Comparison of ENCODE assay signal across 8 cellular contexts in the genomic region with DNA sequence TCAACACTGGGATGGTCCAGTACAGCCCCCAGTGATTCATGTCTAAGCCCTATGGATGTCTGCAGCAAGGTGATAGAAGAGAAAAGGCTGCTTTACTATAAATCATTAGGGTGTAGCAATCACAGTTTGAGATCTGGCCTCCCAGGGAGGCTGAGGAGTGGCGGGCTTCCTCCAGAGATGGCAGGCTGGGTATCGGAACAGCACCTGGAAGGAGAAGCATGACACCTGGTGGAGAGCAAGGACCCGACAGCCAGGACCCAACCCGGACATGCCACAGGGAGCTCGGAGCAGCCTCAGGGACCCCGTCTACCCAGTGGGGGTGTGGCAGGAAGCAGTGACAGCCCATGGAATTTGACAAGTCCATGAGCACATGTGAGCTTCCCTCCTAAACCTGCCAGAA.
A peak's percentile ranks its signal among the peaks of the same experiment; 100 is the strongest.
DNase-seq lines count a peak whose midpoint lies in the region; ATAC-seq and TF ChIP-seq lines count a peak whose summit lies in the region.

No MANE protein-coding gene starts in this region.

- TF ChIP-seq POLR2A in adrenal gland (IDR thresholded peaks at IDR 0.05): no peak

- no peak overlapping the region for H3K4me3 ChIP-seq in adrenal gland

- no peak overlapping the region for H3K27ac ChIP-seq in adrenal gland

- DNase-seq in DMS53 (lab: John Stamatoyannopoulos, UW) (peak; percentile 63), HT1080 (ENCODE audit: low read depth) (peak; percentile 40), adrenal gland (peak in 6 of 7 donors; percentile 34 to 63 (median 46)), left kidney (ENCODE audit: low read depth, low spot score) (peak; percentile 70), KG1 (lab: John Stamatoyannopoulos, UW) (no peak)
- DNase-seq in activated CD8-positive, alpha-beta memory T cell treated with anti-CD3 and anti-CD28 coated beads for 24 hours: no peak

- peak in 5 of 6 experiments; percentile 26 to 53 (median 37) for TF ChIP-seq CTCF in adrenal gland (IDR thresholded peaks at IDR 0.05)

- intact Hi-C loops in adrenal gland (cut with DNase I): no loop called here

- H3K9me3 ChIP-seq in adrenal gland (replicated peaks in 1 of 3): no peaks in the 10 kb centered on the region

- H3K27me3 ChIP-seq in adrenal gland: no peaks in the 10 kb centered on the region

- WGBS in adrenal gland, 4 donors: 35 to 48% (median 41%) methylated on average over 2 to 6 of the region's 6 CpGs

- ATAC-seq in GM18520 (IDR thresholded peaks at IDR 0.05; ENCODE audit: unreplicated experiment) (no peak), GM21576 (IDR thresholded peaks at IDR 0.05; ENCODE audit: unreplicated experiment) (no peak)

- peaks cover 0 to 7% of the 10 kb centered on the region in 2 donors for H3K4me1 ChIP-seq in adrenal gland (replicated peaks in 1 of 2)

- H3K36me3 ChIP-seq in adrenal gland (replicated peaks in 1 of 2): no peaks in the 10 kb centered on the region

Comparison
In these comparisons a context has a peak if more than half of its experiments do, and no peak if none do; other contexts are left out.
1. DNase-seq: peak in DMS53 (single experiment), HT1080 (single experiment), adrenal gland (6 of 7) and left kidney (single experiment); none in activated CD8-positive, alpha-beta memory T cell treated with anti-CD3 and anti-CD28 coated beads for 24 hours (single experiment) and KG1 (single experiment).